17 cellular contexts compared by ENCODE assay signal in the genomic region with DNA sequence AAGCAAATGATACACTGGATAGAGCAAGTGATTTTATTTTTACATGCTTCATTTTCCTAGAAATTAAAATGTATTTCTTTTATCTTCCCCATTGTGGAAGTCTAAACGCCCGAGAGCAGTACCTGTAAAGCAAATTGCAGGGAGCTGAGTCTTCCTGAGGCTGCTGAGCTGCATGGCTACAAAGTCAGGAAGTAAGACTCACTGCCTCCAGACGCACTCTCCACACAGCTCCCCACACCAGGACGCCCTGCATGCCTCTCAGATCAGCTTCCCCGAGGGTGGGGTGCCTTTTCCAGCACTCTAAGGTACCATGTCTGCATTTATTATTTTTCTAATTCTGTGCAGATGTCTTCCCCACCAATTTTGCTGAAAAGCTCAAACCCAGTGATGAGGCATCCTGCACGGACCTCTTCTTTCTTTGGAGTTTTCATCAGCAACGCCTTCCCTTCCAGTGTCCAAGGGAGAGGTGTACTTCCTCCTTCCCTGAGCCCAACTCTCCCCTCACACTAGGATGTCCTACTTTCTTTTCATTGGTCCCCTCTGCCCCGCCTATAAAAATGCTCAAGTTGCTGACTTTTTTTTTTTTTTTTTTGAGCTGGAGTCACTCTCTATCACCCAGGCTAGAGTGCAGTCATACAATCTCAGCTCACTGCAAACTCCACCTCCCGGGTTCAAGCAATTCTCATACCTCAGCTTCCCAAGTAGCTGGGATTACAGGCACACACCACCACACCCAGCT.
DNase-seq lines count a peak whose midpoint lies in the region; ATAC-seq, FAIRE-seq and TF ChIP-seq lines count a peak whose summit lies in the region.
"Had no signal": no experiment of that assay in that cellular context is flagged by ENCODE, and none has a peak within 500 bp of the region (broad histone marks: within the 10 kb centered on the region; RNA-seq: fewer than 3 reads in every experiment).

No MANE protein-coding gene starts in this region.

- H3K27ac Mint-ChIP-seq in astrocyte (ENCODE audit: unreplicated experiment) (peak overlapping the region; percentile 91), nephron progenitor cell (peak overlapping the region; percentile 49)
- H3K27ac Mint-ChIP-seq in activated CD8-positive, alpha-beta memory T cell treated with anti-CD3 and anti-CD28 coated beads, Interleukin-2, amount 10 ng/mL, durations not matched to agents 7 days and 5 days = no peak overlapping the region

- H3K79me2 ChIP-seq in DOHH2 (ENCODE audit: control insufficient read depth, low read length) = no peaks in the 10 kb centered on the region
- H3K79me2 ChIP-seq in astrocyte (ENCODE audit: insufficient read depth, low read length) = no peaks in the 10 kb centered on the region

- DNase-seq in astrocyte (ENCODE audit: low read depth) = no peak
- DNase-seq in nephron progenitor cell = no peak
- no peak for DNase-seq in globus pallidus (ENCODE audit: low spot score)
- DNase-seq in activated CD8-positive, alpha-beta memory T cell treated with anti-CD3 and anti-CD28 coated beads, Interleukin-2, amount 10 ng/mL, durations not matched to agents 7 days and 5 days = no peak
- DNase-seq in NCI-H2227 (lab: John Stamatoyannopoulos, UW; ENCODE audit: unreplicated experiment) = no peak
- DNase-seq: activated effector memory CD4-positive, alpha-beta T cell treated with Interleukin-2 at 50 U/mL for 16 hours; aorta; foreskin keratinocyte; NCI-H345; Right ventricle myocardium superior; sigmoid colon; stimulated activated CD4-positive, alpha-beta T cell treated with anti-CD3 and anti-CD28 coated beads, Interleukin-1b, Interleukin-23, amount 100 ng/mL, for 48 hours; T-helper 2 cell had no signal

- peaks cover 14% of the 10 kb centered on the region for H3K9me3 Mint-ChIP-seq in astrocyte (ENCODE audit: unreplicated experiment)
- H3K9me3 Mint-ChIP-seq in nephron progenitor cell = peaks cover 16% of the 10 kb centered on the region
- H3K9me3 Mint-ChIP-seq in activated CD8-positive, alpha-beta memory T cell treated with anti-CD3 and anti-CD28 coated beads, Interleukin-2, amount 10 ng/mL, durations not matched to agents 7 days and 5 days (ENCODE audit: low read depth) = peaks cover 2% of the 10 kb centered on the region

- no peak for FAIRE-seq in astrocyte (lab: Jason Lieb, UNC)
- FAIRE-seq: colon, D721Med had no signal

- H3K4me3 Mint-ChIP-seq in astrocyte (ENCODE audit: unreplicated experiment) = no peak overlapping the region
- peak overlapping the region; percentile 4 for H3K4me3 Mint-ChIP-seq in nephron progenitor cell
- H3K4me3 Mint-ChIP-seq in activated CD8-positive, alpha-beta memory T cell treated with anti-CD3 and anti-CD28 coated beads, Interleukin-2, amount 10 ng/mL, durations not matched to agents 7 days and 5 days = no peak overlapping the region

- ATAC-seq in activated CD8-positive, alpha-beta memory T cell treated with anti-CD3 and anti-CD28 coated beads, Interleukin-2, amount 10 ng/mL, durations not matched to agents 7 days and 5 days = no peak
- ATAC-seq: foreskin keratinocyte had no signal

- no peaks in the 10 kb centered on the region for H3K9me2 ChIP-seq in DOHH2 (replicated peaks; ENCODE audit: control insufficient read depth, low read length)

- H3K36me3 Mint-ChIP-seq in astrocyte (ENCODE audit: low read depth, unreplicated experiment) = peaks cover 32% of the 10 kb centered on the region
- H3K36me3 Mint-ChIP-seq in nephron progenitor cell (ENCODE audit: low read depth) = peaks cover 40% of the 10 kb centered on the region
- H3K36me3 Mint-ChIP-seq in activated CD8-positive, alpha-beta memory T cell treated with anti-CD3 and anti-CD28 coated beads, Interleukin-2, amount 10 ng/mL, durations not matched to agents 7 days and 5 days = peaks cover 58% of the 10 kb centered on the region

- H3K4me1 Mint-ChIP-seq in astrocyte (ENCODE audit: low read depth, unreplicated experiment) (peaks cover 23% of the 10 kb centered on the region), nephron progenitor cell (peaks cover 39% of the 10 kb centered on the region)
- peaks cover 8% of the 10 kb centered on the region for H3K4me1 Mint-ChIP-seq in activated CD8-positive, alpha-beta memory T cell treated with anti-CD3 and anti-CD28 coated beads, Interleukin-2, amount 10 ng/mL, durations not matched to agents 7 days and 5 days

- no peaks in the 10 kb centered on the region for H4K20me1 ChIP-seq in DOHH2 (ENCODE audit: control insufficient read depth, insufficient read depth, low read depth, low read length)
- no peaks in the 10 kb centered on the region for H4K20me1 ChIP-seq in astrocyte (ENCODE audit: insufficient read depth, low read length)

- H3K4me3 ChIP-seq in DOHH2 (ENCODE audit: low read length) (peak overlapping the region; percentile 30), HUES64 (ENCODE audit: low read length) (no peak overlapping the region), astrocyte (ENCODE audit: insufficient read depth, low read depth, low read length) (no peak overlapping the region)
- H3K4me3 ChIP-seq: sigmoid colon had no signal

- TF ChIP-seq CTCF in DOHH2 (IDR thresholded peaks at IDR 0.05; ENCODE audit: low read depth, low read length, poor library complexity, severe bottlenecking) (no peak), astrocyte (IDR thresholded peaks at IDR 0.05; ENCODE audit: insufficient read depth, low read depth, low read length) (no peak), nephron progenitor cell (IDR thresholded peaks at IDR 0.05) (no peak)

- H3K36me3 ChIP-seq in DOHH2 (ENCODE audit: control insufficient read depth, low read length) (peaks cover 8% of the 10 kb centered on the region; the same call in 1 of the 2 replicates), HUES64 (ENCODE audit: insufficient read depth, low read length) (peaks cover 48% of the 10 kb centered on the region), astrocyte (ENCODE audit: insufficient read depth, low read length) (peaks cover 15% of the 10 kb centered on the region)

- H3K4me2 ChIP-seq in DOHH2 (ENCODE audit: low read length) (peak overlapping the region; percentile 42), astrocyte (ENCODE audit: low read length) (no peak overlapping the region)

- H3K9ac ChIP-seq in HUES64 (ENCODE audit: low read depth, low read length) (no peak overlapping the region), astrocyte (ENCODE audit: low read length) (no peak overlapping the region)

- no peaks in the 10 kb centered on the region for H3F3A ChIP-seq in DOHH2 (ENCODE audit: control insufficient read depth, insufficient read depth)

- H3K4me1 ChIP-seq in DOHH2 (ENCODE audit: control insufficient read depth, low read length) = peaks cover 25% of the 10 kb centered on the region
- H3K4me1 ChIP-seq in HUES64 (ENCODE audit: insufficient read depth, low read length) = peaks cover 28% of the 10 kb centered on the region
- peaks cover 13% of the 10 kb centered on the region for H3K4me1 ChIP-seq in astrocyte (ENCODE audit: insufficient read depth, low read length)
- H3K4me1 ChIP-seq: sigmoid colon had no signal

- WGBS in HUES64 = 73% methylated on average over 9 of the region's 9 CpGs

- H3K27me3 ChIP-seq in DOHH2 (ENCODE audit: control insufficient read depth, low read length) = no peaks in the 10 kb centered on the region
- H3K27me3 ChIP-seq in HUES64 (ENCODE audit: insufficient read depth, low read length) = no peaks in the 10 kb centered on the region
- no peaks in the 10 kb centered on the region for H3K27me3 ChIP-seq in astrocyte (ENCODE audit: insufficient read depth, low read length)
- H3K27me3 ChIP-seq: foreskin keratinocyte, sigmoid colon had no signal

- H3K27ac ChIP-seq in DOHH2 (ENCODE audit: low read depth, low read length) = peak overlapping the region; percentile 48
- H3K27ac ChIP-seq in HUES64 (ENCODE audit: low read depth, low read length) = peak overlapping the region; percentile 28; the same call in 1 of the 2 replicates
- no peak overlapping the region for H3K27ac ChIP-seq in astrocyte (ENCODE audit: low read depth, low read length)
- H3K27ac ChIP-seq: foreskin keratinocyte, sigmoid colon had no signal

- CTCF ChIA-PET in activated CD8-positive, alpha-beta memory T cell treated with anti-CD3 and anti-CD28 coated beads, Interleukin-2, amount 10 ng/mL, durations not matched to agents 7 days and 5 days (lab: Charles Lee) = no interaction called here

- H2AFZ ChIP-seq in astrocyte (ENCODE audit: low read depth, low read length) = no peak overlapping the region

- peaks cover 3% of the 10 kb centered on the region; the same call in 1 of the 2 replicates for H3K9me3 ChIP-seq in DOHH2 (ENCODE audit: control insufficient read depth, insufficient read depth, low read length)
- peaks cover 12% of the 10 kb centered on the region for H3K9me3 ChIP-seq in HUES64 (ENCODE audit: insufficient read depth, low read depth, low read length)
- H3K9me3 ChIP-seq in astrocyte (ENCODE audit: insufficient read depth, low read depth, low read length) = peaks cover 7% of the 10 kb centered on the region

- no peaks in the 10 kb centered on the region for H3K27me3 Mint-ChIP-seq in astrocyte (ENCODE audit: low read depth, unreplicated experiment)
- peaks cover 3% of the 10 kb centered on the region for H3K27me3 Mint-ChIP-seq in nephron progenitor cell (ENCODE audit: low read depth, poor library complexity)
- H3K27me3 Mint-ChIP-seq in activated CD8-positive, alpha-beta memory T cell treated with anti-CD3 and anti-CD28 coated beads, Interleukin-2, amount 10 ng/mL, durations not matched to agents 7 days and 5 days = no peaks in the 10 kb centered on the region
